Comparison of ENCODE assay signal across 8 cellular contexts in the genomic region with DNA sequence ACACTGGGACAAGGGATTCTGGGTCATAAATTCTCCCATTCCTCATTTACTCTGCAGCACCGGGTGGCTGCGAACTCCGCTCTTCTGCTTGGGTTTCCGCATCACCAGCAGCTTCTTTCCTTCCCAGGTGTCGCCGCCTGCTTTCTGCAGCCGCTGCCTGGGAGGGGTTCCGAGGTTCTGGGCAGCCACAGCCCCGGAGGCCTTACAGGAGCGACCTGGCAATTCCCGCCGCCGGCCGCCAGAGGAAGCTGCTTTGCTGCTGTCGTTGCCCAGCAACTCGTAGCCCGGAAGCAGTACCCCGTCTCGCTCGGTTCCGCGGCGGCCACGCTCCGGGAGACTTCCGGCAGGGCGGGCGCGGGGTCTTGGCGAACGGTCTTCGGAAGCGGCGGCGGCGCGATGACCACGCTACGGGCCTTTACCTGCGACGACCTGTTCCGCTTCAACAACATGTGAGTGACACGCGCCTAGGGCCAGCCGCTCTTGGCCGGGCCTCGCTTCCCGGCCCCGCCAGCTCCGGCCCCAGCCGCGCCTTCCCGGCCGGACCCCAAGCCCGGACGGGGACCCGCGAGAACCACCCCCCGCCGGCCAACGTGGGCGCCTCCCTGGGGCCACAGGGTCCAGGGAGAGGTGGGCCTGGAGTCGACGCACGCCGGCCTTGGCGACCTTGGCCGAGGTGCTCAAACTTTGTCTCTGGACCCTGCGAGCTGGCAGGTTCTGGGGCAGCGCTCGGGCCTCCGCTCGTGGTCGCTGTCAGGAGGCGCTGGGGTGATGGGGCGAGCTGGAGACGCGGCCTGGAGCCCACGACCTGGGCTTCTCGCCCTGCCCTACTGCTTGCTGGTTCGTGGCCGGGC. TPM values are rescaled to one million over a fixed set of nuclear protein-coding genes. Genes with fewer than 3 reads are reported as not detected.
DNase-seq lines count a peak whose midpoint lies in the region; ATAC-seq and TF ChIP-seq lines count a peak whose summit lies in the region.

A gene with protein sequence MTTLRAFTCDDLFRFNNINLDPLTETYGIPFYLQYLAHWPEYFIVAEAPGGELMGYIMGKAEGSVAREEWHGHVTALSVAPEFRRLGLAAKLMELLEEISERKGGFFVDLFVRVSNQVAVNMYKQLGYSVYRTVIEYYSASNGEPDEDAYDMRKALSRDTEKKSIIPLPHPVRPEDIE (plus strand): TSS at position 362 of the 851 bp plus-strand sequence. CDS start 35 bp downstream, at position 397.

- peaks cover 13 to 31% of the 10 kb centered on the region in 2 donors for H3K4me1 ChIP-seq in muscle layer of duodenum (ENCODE audit: control insufficient read depth in 1 of 2, insufficient read depth in 2 of 2, low read length in 2 of 2)

- peak within 1 kb of the TSS; percentile 87 to 99 for H3K4me3 ChIP-seq in muscle layer of duodenum (ENCODE audit: low read depth in 1 of 2, low read length in 2 of 2)

- no peaks in the 10 kb centered on the region for H3K36me3 Mint-ChIP-seq in IgD-negative memory B cell
- peaks cover 7% of the 10 kb centered on the region for H3K36me3 Mint-ChIP-seq in activated T-cell treated with anti-CD3 and anti-CD28 coated beads, Interleukin-2, amount 50 U/mL, for 4 hours (ENCODE audit: insufficient read depth)

- H3K27me3 ChIP-seq in muscle layer of duodenum (ENCODE audit: low read depth, low read length), result no peaks in the 10 kb centered on the region

- peak; percentile 93 for DNase-seq in DMS53 treated with DMSO at 0.1 percent for 48 hours (lab: John Stamatoyannopoulos, UW; ENCODE audit: unreplicated experiment)
- peak; percentile 87 for DNase-seq in activated T-cell treated with anti-CD3 and anti-CD28 coated beads, Interleukin-2, amount 50 U/mL, for 4 hours
- peak; percentile 77 to 89 for DNase-seq in stimulated activated CD8-positive, alpha-beta memory T cell treated with anti-CD3 and anti-CD28 coated beads, Interleukin-7, amount 100 ng/mL, for 4 hours (ENCODE audit: low read depth in 2 of 2)

- H3K27ac ChIP-seq in muscle layer of duodenum (ENCODE audit: low read length), result peak within 1 kb of the TSS; percentile 36

- no peaks in the 10 kb centered on the region for H3K36me3 ChIP-seq in muscle layer of duodenum (ENCODE audit: control insufficient read depth in 1 of 2, insufficient read depth in 2 of 2, low read length in 2 of 2)

- H3K9me3 ChIP-seq in muscle layer of duodenum (ENCODE audit: control insufficient read depth in 1 of 2, low read length in 2 of 2), result no peaks in the 10 kb centered on the region

- ATAC-seq in GM21529 (IDR thresholded peaks at IDR 0.05; ENCODE audit: unreplicated experiment), result peak; percentile 98
- peak; percentile 98 for ATAC-seq in activated T-cell treated with anti-CD3 and anti-CD28 coated beads, Interleukin-2, amount 50 U/mL, for 4 hours
- peak; percentile 87 for ATAC-seq in esophagus mucosa

- H3K27me3 Mint-ChIP-seq in IgD-negative memory B cell, result no peaks in the 10 kb centered on the region
- H3K27me3 Mint-ChIP-seq in activated T-cell treated with anti-CD3 and anti-CD28 coated beads, Interleukin-2, amount 50 U/mL, for 4 hours (ENCODE audit: low read depth), result no peaks in the 10 kb centered on the region

- peaks cover 22 to 37% (median 32%) of the 10 kb centered on the region in 3 donors for H3K4me1 Mint-ChIP-seq in IgD-negative memory B cell
- H3K4me1 Mint-ChIP-seq in activated T-cell treated with anti-CD3 and anti-CD28 coated beads, Interleukin-2, amount 50 U/mL, for 4 hours (ENCODE audit: low read depth), result peaks cover 54% of the 10 kb centered on the region

- H3K9me3 Mint-ChIP-seq in IgD-negative memory B cell, result no peaks in the 10 kb centered on the region
- H3K9me3 Mint-ChIP-seq in activated T-cell treated with anti-CD3 and anti-CD28 coated beads, Interleukin-2, amount 50 U/mL, for 4 hours, result no peaks in the 10 kb centered on the region

- peak within 1 kb of the TSS; percentile 77 to 94 (median 93) for H3K27ac Mint-ChIP-seq in IgD-negative memory B cell

- H3K4me3 Mint-ChIP-seq in IgD-negative memory B cell, result peak within 1 kb of the TSS; percentile 91 to 97 (median 94)
- H3K4me3 Mint-ChIP-seq in activated T-cell treated with anti-CD3 and anti-CD28 coated beads, Interleukin-2, amount 50 U/mL, for 4 hours, result peak within 1 kb of the TSS; percentile 90

TF ChIP-seq in PFSK-1, 5 proteins besides CTCF, POLR2A, EP300 and RAD21:
- TF ChIP-seq, protein P1, sequence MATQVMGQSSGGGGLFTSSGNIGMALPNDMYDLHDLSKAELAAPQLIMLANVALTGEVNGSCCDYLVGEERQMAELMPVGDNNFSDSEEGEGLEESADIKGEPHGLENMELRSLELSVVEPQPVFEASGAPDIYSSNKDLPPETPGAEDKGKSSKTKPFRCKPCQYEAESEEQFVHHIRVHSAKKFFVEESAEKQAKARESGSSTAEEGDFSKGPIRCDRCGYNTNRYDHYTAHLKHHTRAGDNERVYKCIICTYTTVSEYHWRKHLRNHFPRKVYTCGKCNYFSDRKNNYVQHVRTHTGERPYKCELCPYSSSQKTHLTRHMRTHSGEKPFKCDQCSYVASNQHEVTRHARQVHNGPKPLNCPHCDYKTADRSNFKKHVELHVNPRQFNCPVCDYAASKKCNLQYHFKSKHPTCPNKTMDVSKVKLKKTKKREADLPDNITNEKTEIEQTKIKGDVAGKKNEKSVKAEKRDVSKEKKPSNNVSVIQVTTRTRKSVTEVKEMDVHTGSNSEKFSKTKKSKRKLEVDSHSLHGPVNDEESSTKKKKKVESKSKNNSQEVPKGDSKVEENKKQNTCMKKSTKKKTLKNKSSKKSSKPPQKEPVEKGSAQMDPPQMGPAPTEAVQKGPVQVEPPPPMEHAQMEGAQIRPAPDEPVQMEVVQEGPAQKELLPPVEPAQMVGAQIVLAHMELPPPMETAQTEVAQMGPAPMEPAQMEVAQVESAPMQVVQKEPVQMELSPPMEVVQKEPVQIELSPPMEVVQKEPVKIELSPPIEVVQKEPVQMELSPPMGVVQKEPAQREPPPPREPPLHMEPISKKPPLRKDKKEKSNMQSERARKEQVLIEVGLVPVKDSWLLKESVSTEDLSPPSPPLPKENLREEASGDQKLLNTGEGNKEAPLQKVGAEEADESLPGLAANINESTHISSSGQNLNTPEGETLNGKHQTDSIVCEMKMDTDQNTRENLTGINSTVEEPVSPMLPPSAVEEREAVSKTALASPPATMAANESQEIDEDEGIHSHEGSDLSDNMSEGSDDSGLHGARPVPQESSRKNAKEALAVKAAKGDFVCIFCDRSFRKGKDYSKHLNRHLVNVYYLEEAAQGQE (IDR thresholded peaks at IDR 0.05; ENCODE audit: insufficient read depth in 1 of 2, low read depth in 2 of 2, low read length in 2 of 2), result 0 out of 4 replicates have a peak, but pooled peaks of 1 of the 2 experiments have one; percentile 14
- no peak for TF ChIP-seq TAF1 (IDR thresholded peaks at IDR 0.05; ENCODE audit: borderline replicate concordance, insufficient read depth, low read length)
- 0 out of 2 replicates have a peak, but pooled peaks have one; percentile 12 for TF ChIP-seq SIN3A (IDR thresholded peaks at IDR 0.05; ENCODE audit: borderline replicate concordance, insufficient read depth, low read length)
- TF ChIP-seq POLR2AphosphoS5 (IDR thresholded peaks at IDR 0.05; ENCODE audit: low read depth, low read length), result peak; percentile 66
- peak; percentile 96 for TF ChIP-seq FOXP2 (optimal IDR thresholded peaks at IDR 0.05; ENCODE audit: borderline replicate concordance, extremely low read depth, extremely low read length, insufficient read depth)

RNA-seq across cellular contexts. Expression of the gene that starts here (rescaled TPM):
- polyA plus RNA-seq in IgD-negative memory B cell, result 51.6 TPM
- polyA plus RNA-seq in PFSK-1 (2012; ENCODE audit: insufficient read length, low read depth), result 81.7 TPM
- 100 to 1,000 TPM; 115 to 121 (median 118) TPM for total RNA-seq in activated T-cell treated with anti-CD3 and anti-CD28 coated beads, Interleukin-2, amount 50 U/mL, for 4 hours
- 156 TPM for total RNA-seq in esophagus mucosa

Comparison
In these comparisons a context has a peak if more than half of its experiments do, and no peak if none do; other contexts are left out.
1. Peak in every context shown above with its lines: DNase-seq, ATAC-seq, H3K4me3 ChIP-seq and H3K27ac ChIP-seq.